Comparison of ENCODE assay signal across 20 cellular contexts in genomic region chr11:105915036-105915435, GRCh38.
DNase-seq lines count a peak whose midpoint lies in the region; TF ChIP-seq lines count a peak whose summit lies in the region.
"Had no signal": no experiment of that assay in that cellular context is flagged by ENCODE, and none has a peak within 500 bp of the region (broad histone marks: within the 10 kb centered on the region; RNA-seq: fewer than 3 reads in every experiment).

No MANE protein-coding gene starts in this region.

- H3K79me2 ChIP-seq in GM23248 (ENCODE audit: insufficient read depth): no peaks in the 10 kb centered on the region

- H3K4me3 ChIP-seq in endodermal cell (ENCODE audit: low read length) (peak overlapping the region; percentile 61), GM23248 (no peak overlapping the region)
- H3K4me3 ChIP-seq: K562 had no signal

- H3K36me3 Mint-ChIP-seq in endodermal cell (ENCODE audit: low read depth): no peaks in the 10 kb centered on the region
- H3K36me3 Mint-ChIP-seq in neural crest cell (ENCODE audit: low read depth): no peaks in the 10 kb centered on the region
- H3K36me3 Mint-ChIP-seq: activated naive CD8-positive, alpha-beta T cell; naive thymus-derived CD4-positive, alpha-beta T cell had no signal

- TF ChIP-seq CTCF in endodermal cell (conservative IDR thresholded peaks at IDR 0.05): no peak
- no peak for TF ChIP-seq CTCF in neural crest cell (conservative IDR thresholded peaks at IDR 0.05)
- no peak for TF ChIP-seq CTCF in GM10266 (IDR thresholded peaks at IDR 0.05; ENCODE audit: control insufficient read depth, insufficient read depth, low read depth, missing control alignments)

- H3K9me3 Mint-ChIP-seq in endodermal cell (no peaks in the 10 kb centered on the region), neural crest cell (no peaks in the 10 kb centered on the region)
- H3K9me3 Mint-ChIP-seq: activated T-helper 17 cell treated with anti-CD3 and anti-CD28 coated beads, Interleukin-2, amount 50 U/mL, for 72 hours; H9; naive thymus-derived CD4-positive, alpha-beta T cell had no signal

- H3K27me3 Mint-ChIP-seq in endodermal cell (ENCODE audit: insufficient read depth): no peaks in the 10 kb centered on the region
- H3K27me3 Mint-ChIP-seq in neural crest cell (ENCODE audit: low read depth): no peaks in the 10 kb centered on the region
- H3K27me3 Mint-ChIP-seq: activated naive CD8-positive, alpha-beta T cell; activated T-helper 17 cell treated with anti-CD3 and anti-CD28 coated beads, Interleukin-2, amount 50 U/mL, for 72 hours had no signal

- in situ Hi-C loops in GM23248 (cut with MboI): no loop called here

- H3K4me3 Mint-ChIP-seq in endodermal cell: peak overlapping the region; percentile 9
- no peak overlapping the region for H3K4me3 Mint-ChIP-seq in neural crest cell
- H3K4me3 Mint-ChIP-seq: activated naive CD8-positive, alpha-beta T cell; activated T-helper 17 cell treated with anti-CD3 and anti-CD28 coated beads, Interleukin-2, amount 50 U/mL, for 72 hours; H9; naive thymus-derived CD4-positive, alpha-beta T cell had no signal

- H3K27ac Mint-ChIP-seq in endodermal cell (peak overlapping the region; percentile 85), neural crest cell (ENCODE audit: unreplicated experiment) (peak overlapping the region; percentile 7)
- H3K27ac Mint-ChIP-seq: activated naive CD8-positive, alpha-beta T cell; activated T-helper 17 cell treated with anti-CD3 and anti-CD28 coated beads, Interleukin-2, amount 50 U/mL, for 72 hours; H9; naive thymus-derived CD4-positive, alpha-beta T cell had no signal

- H3F3A ChIP-seq in GM23248 (ENCODE audit: insufficient read depth): no peaks in the 10 kb centered on the region

- H3K27ac ChIP-seq in endodermal cell (ENCODE audit: low read depth, low read length): peak overlapping the region; percentile 52
- no peak overlapping the region for H3K27ac ChIP-seq in GM23248
- H3K27ac ChIP-seq: C4-2B had no signal

- H3K27me3 ChIP-seq in endodermal cell (ENCODE audit: control insufficient read depth, insufficient read depth, low read length, poor library complexity, severe bottlenecking) (no peaks in the 10 kb centered on the region), GM23248 (replicated peaks; ENCODE audit: insufficient read depth) (no peaks in the 10 kb centered on the region)

- H3K4me1 ChIP-seq in endodermal cell (ENCODE audit: control insufficient read depth, insufficient read depth, low read length): peaks cover 6% of the 10 kb centered on the region
- no peaks in the 10 kb centered on the region for H3K4me1 ChIP-seq in GM23248 (ENCODE audit: insufficient read depth)

- peak; percentile 43 for DNase-seq in COR-L47 (lab: John Stamatoyannopoulos, UW)
- peak; percentile 81 for DNase-seq in NCI-H69 (lab: John Stamatoyannopoulos, UW)
- DNase-seq in endodermal cell: peak; percentile 56
- DNase-seq in neural crest cell (ENCODE audit: low read depth, low spot score): no peak
- no peak for DNase-seq in GM23248
- no peak for DNase-seq in activated CD4-positive, CD25-positive, alpha-beta regulatory T cell treated with anti-CD3 and anti-CD28 coated beads, Interleukin-2, amount 50 U/mL, for 72 hours
- DNase-seq in GM10266 (ENCODE audit: extremely low spot score): no peak
- no peak for DNase-seq in HuH-7.5 (ENCODE audit: low spot score)
- DNase-seq: ACHN; activated CD4-positive, alpha-beta T cell treated with anti-CD3 and anti-CD28 coated beads for 48 hours; H9; left colon; mesenchymal stem cell; naive thymus-derived CD4-positive, alpha-beta T cell; NCI-H187 treated with DMSO at 0.1 percent for 48 hours; posterior cingulate gyrus had no signal

- H3K9me3 ChIP-seq in endodermal cell (ENCODE audit: control insufficient read depth, low read length): no peaks in the 10 kb centered on the region
- H3K9me3 ChIP-seq in GM23248 (ENCODE audit: low read depth): no peaks in the 10 kb centered on the region

- H3K4me1 Mint-ChIP-seq in endodermal cell (peaks cover 12% of the 10 kb centered on the region), neural crest cell (peaks cover 7% of the 10 kb centered on the region)
- H3K4me1 Mint-ChIP-seq: activated T-helper 17 cell treated with anti-CD3 and anti-CD28 coated beads, Interleukin-2, amount 50 U/mL, for 72 hours; naive thymus-derived CD4-positive, alpha-beta T cell had no signal

- 34 to 37% methylated on average over 4 of the region's 4 CpGs for WGBS in endodermal cell (ENCODE audit: insufficient coverage in 1 of 2, insufficient read length in 1 of 2), 2 experiments
- WGBS in GM23248 (ENCODE audit: low coverage in 1 of 2, low lambda C conversion rate in 2 of 2, missing lambda C conversion rate in 2 of 2), 2 experiments: 65 to 79% methylated on average over 4 of the region's 4 CpGs

- no peak overlapping the region for H3K9ac ChIP-seq in endodermal cell (ENCODE audit: extremely low read depth, low read length, poor library complexity, severe bottlenecking)
- H3K9ac ChIP-seq in GM23248: no peak overlapping the region

- no peak overlapping the region for H3K4me2 ChIP-seq in GM23248 (ENCODE audit: unreplicated experiment)

- no peaks in the 10 kb centered on the region for H3K36me3 ChIP-seq in endodermal cell (ENCODE audit: control insufficient read depth, insufficient read depth, low read length)
- H3K36me3 ChIP-seq in GM23248 (ENCODE audit: low read depth): no peaks in the 10 kb centered on the region

- no peaks in the 10 kb centered on the region for H4K20me1 ChIP-seq in GM23248 (ENCODE audit: insufficient read depth)

- no peak overlapping the region for H2AFZ ChIP-seq in GM23248

- no peaks in the 10 kb centered on the region for H3K9me2 ChIP-seq in GM23248 (ENCODE audit: insufficient read depth)

Comparison
In these comparisons a context has a peak if more than half of its experiments do, and no peak if none do; other contexts are left out.
1. DNase-seq: peak in COR-L47 (single experiment), NCI-H69 (single experiment) and endodermal cell (single experiment); none in neural crest cell (single experiment), GM23248 (single experiment), activated CD4-positive, CD25-positive, alpha-beta regulatory T cell treated with anti-CD3 and anti-CD28 coated beads, Interleukin-2, amount 50 U/mL, for 72 hours (single experiment), GM10266 (single experiment) and HuH-7.5 (single experiment).